Comparison of ENCODE assay signal across 12 cellular contexts in genomic region chr6:151544884-151545283, GRCh38. TPM values are rescaled to one million over a fixed set of nuclear protein-coding genes. Genes with fewer than 3 reads are reported as not detected.
"Had no signal": no experiment of that assay in that cellular context is flagged by ENCODE, and none has a peak within 500 bp of the region (broad histone marks: within the 10 kb centered on the region; RNA-seq: fewer than 3 reads in every experiment).

No MANE protein-coding gene starts in this region.

RNA-seq across cellular contexts. Expression of gene CCDC170, which starts 51.1 kb away (rescaled TPM):
- total RNA-seq: activated naive CD4-positive, alpha-beta T cell treated with anti-CD3 and anti-CD28 coated beads for 36 hours; activated naive CD4-positive, alpha-beta T cell treated with anti-CD3 and anti-CD28 coated beads, Interleukin-2, amount 50 U/mL, for 72 hours; activated naive CD8-positive, alpha-beta T cell treated with anti-CD3 and anti-CD28 coated beads for 36 hours; activated naive CD8-positive, alpha-beta T cell treated with anti-CD3 and anti-CD28 coated beads, Interleukin-2, amount 10 ng/mL, durations not matched to agents 7 days and 5 days; activated T-cell treated with anti-CD3 and anti-CD28 coated beads, Interleukin-2, amount 50 U/mL, for 4 hours; activated T-cell treated with anti-CD3 and anti-CD28 coated beads, Interleukin-2, amount 50 U/mL, for 72 hours; activated T-helper 1 cell treated with anti-CD3 and anti-CD28 coated beads, Interleukin-12 subunit alpha, Interleukin-12 subunit beta, Interleukin-2, Interleukin-4 antibody, amounts not matched to agents 30 ng/mL and 10 ng/mL and 1 ng/mL, durations not matched to agents 14 hours and 24 hours and 36 hours; activated T-helper 17 cell treated with anti-CD3 and anti-CD28 coated beads, Interleukin-2, amount 50 U/mL, for 72 hours; activated T-helper 2 cell treated with anti-CD3 and anti-CD28 coated beads, Interferon-gamma antibody, Interleukin-2, Interleukin-4, amounts not matched to agents 10 μg/mL and 5 μg/mL and 100 μg/mL, durations not matched to agents 14 hours and 24 hours and 36 hours; ascending aorta; bronchial epithelial cell had no signal
- polyA plus RNA-seq: cardiac muscle cell had no signal
